26 cellular contexts compared by ENCODE assay signal in genomic region chr2:194618432-194618831, GRCh38.
"Had no signal": no experiment of that assay in that cellular context is flagged by ENCODE, and none has a peak within 500 bp of the region (broad histone marks: within the 10 kb centered on the region; RNA-seq: fewer than 3 reads in every experiment).

No MANE protein-coding gene starts in this region.

- ATAC-seq: stimulated activated effector memory CD8-positive, alpha-beta T cell treated with anti-CD3 and anti-CD28 coated beads, Interleukin-12 subunit alpha, Interleukin-12 subunit beta, amount 100 ng/mL, for 72 hours; stimulated activated memory B cell treated with anti-CD40 and anti-IgM and Interleukin-4, amounts not matched to agents 10 μg/mL and 1 μg/mL and 100 μg/mL, for 72 hours; stimulated activated naive B cell treated with anti-CD40 and anti-IgM and Interleukin-4, amounts not matched to agents 10 μg/mL and 1 μg/mL and 100 μg/mL, for 72 hours; stimulated activated naive CD8-positive, alpha-beta T cell treated with anti-CD3 and anti-CD28 coated beads, Interleukin-15, amount 100 ng/mL, for 72 hours; stimulated activated naive CD8-positive, alpha-beta T cell treated with anti-CD3 and anti-CD28 coated beads, Interleukin-15, Interleukin-2, amounts not matched to agents 100 U/mL and 50 U/mL, for 24 hours; upper lobe of right lung had no signal

- H3K9me3 ChIP-seq: suprapubic skin, testis, thoracic aorta, thyroid gland, tibial artery, tibial nerve, transverse colon, upper lobe of right lung, uterus, vagina had no signal

- H3K36me3 ChIP-seq: stomach, suprapubic skin, thoracic aorta, thyroid gland, tibial artery, tibial nerve, transverse colon, upper lobe of right lung, uterus, vagina had no signal

- H3K27ac ChIP-seq: stomach, suprapubic skin, testis, thoracic aorta, thyroid gland, tibial artery, tibial nerve, transverse colon, upper lobe of right lung, uterus, vagina had no signal

- H3K4me3 ChIP-seq: stomach, suprapubic skin, testis, thoracic aorta, thyroid gland, tibial artery, tibial nerve, transverse colon, upper lobe of right lung, uterus, vagina had no signal

- H3K4me1 ChIP-seq: stomach, suprapubic skin, testis, thyroid gland, tibial artery, tibial nerve, transverse colon, upper lobe of right lung, uterus, vagina had no signal

- DNase-seq: stimulated activated CD4-positive, alpha-beta T cell treated with anti-CD3 and anti-CD28 coated beads, Interleukin-2, amount 100 ng/mL, for 48 hours; stimulated activated CD4-positive, alpha-beta T cell treated with anti-CD3 and anti-CD28 coated beads, Interleukin-4, amount 100 ng/mL, for 1 hour; stimulated activated CD4-positive, alpha-beta T cell treated with anti-CD3 and anti-CD28 coated beads, Interleukin-4, amount 100 ng/mL, for 24 hours; stimulated activated CD4-positive, alpha-beta T cell treated with anti-CD3 and anti-CD28 coated beads, Interleukin-4, amount 100 ng/mL, for 4 hours; stimulated activated CD8-positive, alpha-beta memory T cell treated with anti-CD3 and anti-CD28 coated beads, Interleukin-4, amount 100 ng/mL, for 48 hours; stimulated activated naive B cell treated with anti-CD40 and anti-IgM and Interleukin-4, amounts not matched to agents 10 μg/mL and 1 μg/mL and 100 μg/mL, for 72 hours; stimulated activated naive CD4-positive, alpha-beta T cell; stimulated activated naive CD4-positive, alpha-beta T cell treated with Interleukin-2 at 50 U/mL for 16 hours; stimulated activated naive CD8-positive, alpha-beta T cell treated with anti-CD3 and anti-CD28 coated beads, Interleukin-15, amount 100 ng/mL, for 72 hours; stimulated activated naive CD8-positive, alpha-beta T cell treated with anti-CD3 and anti-CD28 coated beads, Interleukin-15, Interleukin-2, amounts not matched to agents 100 U/mL and 50 U/mL, for 24 hours; stomach; substantia nigra; testis; thyroid gland; tibial artery; transverse colon; trophoblast cell; upper lobe of right lung; uterus had no signal

- H3K27me3 ChIP-seq: stomach, suprapubic skin, testis, thyroid gland, tibial artery, tibial nerve, transverse colon, upper lobe of right lung, uterus, vagina had no signal

- FAIRE-seq: urothelium cell line had no signal
